ENCODE assay signal across 1 cellular context in genomic region chr17:80099291-80100034, GRCh38.
TF ChIP-seq lines count a peak whose summit lies in the region.

No MANE protein-coding gene starts in this region.

TF ChIP-seq in GM23338, 12 proteins besides CTCF, POLR2A, EP300 and RAD21 (continued from another document):
- TF ChIP-seq, protein P1, sequence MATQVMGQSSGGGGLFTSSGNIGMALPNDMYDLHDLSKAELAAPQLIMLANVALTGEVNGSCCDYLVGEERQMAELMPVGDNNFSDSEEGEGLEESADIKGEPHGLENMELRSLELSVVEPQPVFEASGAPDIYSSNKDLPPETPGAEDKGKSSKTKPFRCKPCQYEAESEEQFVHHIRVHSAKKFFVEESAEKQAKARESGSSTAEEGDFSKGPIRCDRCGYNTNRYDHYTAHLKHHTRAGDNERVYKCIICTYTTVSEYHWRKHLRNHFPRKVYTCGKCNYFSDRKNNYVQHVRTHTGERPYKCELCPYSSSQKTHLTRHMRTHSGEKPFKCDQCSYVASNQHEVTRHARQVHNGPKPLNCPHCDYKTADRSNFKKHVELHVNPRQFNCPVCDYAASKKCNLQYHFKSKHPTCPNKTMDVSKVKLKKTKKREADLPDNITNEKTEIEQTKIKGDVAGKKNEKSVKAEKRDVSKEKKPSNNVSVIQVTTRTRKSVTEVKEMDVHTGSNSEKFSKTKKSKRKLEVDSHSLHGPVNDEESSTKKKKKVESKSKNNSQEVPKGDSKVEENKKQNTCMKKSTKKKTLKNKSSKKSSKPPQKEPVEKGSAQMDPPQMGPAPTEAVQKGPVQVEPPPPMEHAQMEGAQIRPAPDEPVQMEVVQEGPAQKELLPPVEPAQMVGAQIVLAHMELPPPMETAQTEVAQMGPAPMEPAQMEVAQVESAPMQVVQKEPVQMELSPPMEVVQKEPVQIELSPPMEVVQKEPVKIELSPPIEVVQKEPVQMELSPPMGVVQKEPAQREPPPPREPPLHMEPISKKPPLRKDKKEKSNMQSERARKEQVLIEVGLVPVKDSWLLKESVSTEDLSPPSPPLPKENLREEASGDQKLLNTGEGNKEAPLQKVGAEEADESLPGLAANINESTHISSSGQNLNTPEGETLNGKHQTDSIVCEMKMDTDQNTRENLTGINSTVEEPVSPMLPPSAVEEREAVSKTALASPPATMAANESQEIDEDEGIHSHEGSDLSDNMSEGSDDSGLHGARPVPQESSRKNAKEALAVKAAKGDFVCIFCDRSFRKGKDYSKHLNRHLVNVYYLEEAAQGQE (IDR thresholded peaks at IDR 0.05; ENCODE audit: unreplicated experiment): no peak
- TF ChIP-seq JUNB (IDR thresholded peaks at IDR 0.05; ENCODE audit: unreplicated experiment): no peak
- no peak for TF ChIP-seq ZNF462 (CRISPR knock-in tag; IDR thresholded peaks at IDR 0.05)
- no peak for TF ChIP-seq EZH2 (IDR thresholded peaks at IDR 0.05; ENCODE audit: low read depth, unreplicated experiment)
- TF ChIP-seq, protein P2, sequence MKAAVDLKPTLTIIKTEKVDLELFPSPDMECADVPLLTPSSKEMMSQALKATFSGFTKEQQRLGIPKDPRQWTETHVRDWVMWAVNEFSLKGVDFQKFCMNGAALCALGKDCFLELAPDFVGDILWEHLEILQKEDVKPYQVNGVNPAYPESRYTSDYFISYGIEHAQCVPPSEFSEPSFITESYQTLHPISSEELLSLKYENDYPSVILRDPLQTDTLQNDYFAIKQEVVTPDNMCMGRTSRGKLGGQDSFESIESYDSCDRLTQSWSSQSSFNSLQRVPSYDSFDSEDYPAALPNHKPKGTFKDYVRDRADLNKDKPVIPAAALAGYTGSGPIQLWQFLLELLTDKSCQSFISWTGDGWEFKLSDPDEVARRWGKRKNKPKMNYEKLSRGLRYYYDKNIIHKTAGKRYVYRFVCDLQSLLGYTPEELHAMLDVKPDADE (IDR thresholded peaks at IDR 0.05): no peak
- TF ChIP-seq STAT1 (IDR thresholded peaks at IDR 0.05; ENCODE audit: unreplicated experiment): no peak
- TF ChIP-seq NANOG (IDR thresholded peaks at IDR 0.05; ENCODE audit: borderline replicate concordance): no peak
